ENCODE assay signal across 14 cellular contexts in the genomic region with DNA sequence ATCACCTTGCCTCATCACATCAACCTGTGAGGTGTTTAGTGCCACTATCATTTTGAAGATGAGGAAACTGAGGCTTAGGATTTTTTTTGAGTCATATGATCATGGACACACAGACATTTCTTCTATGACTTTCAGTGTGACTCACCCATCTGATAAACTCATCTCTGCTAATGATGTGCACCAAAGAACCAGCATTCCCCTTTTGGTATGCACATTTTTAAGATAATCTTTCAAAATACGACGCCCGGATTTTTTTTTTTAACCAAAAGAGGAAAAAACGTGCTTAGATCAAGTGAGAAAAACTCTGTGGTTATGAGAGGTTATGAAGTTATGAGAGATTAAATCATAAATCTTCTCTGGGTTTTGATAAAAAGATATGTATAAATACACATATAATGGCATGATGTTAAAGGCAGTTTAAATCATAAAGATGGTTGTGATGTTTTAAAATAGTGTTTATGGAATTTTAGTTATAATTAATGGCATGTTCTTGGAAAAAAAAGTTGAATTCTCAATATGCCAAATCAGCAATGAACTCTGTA.
A peak's percentile ranks its signal among the peaks of the same experiment; 100 is the strongest.
DNase-seq lines count a peak whose midpoint lies in the region; ATAC-seq and TF ChIP-seq lines count a peak whose summit lies in the region.
"Had no signal": no experiment of that assay in that cellular context is flagged by ENCODE, and none has a peak within 500 bp of the region (broad histone marks: within the 10 kb centered on the region; RNA-seq: fewer than 3 reads in every experiment).

No MANE protein-coding gene starts in this region.

- ATAC-seq in SK-N-SH treated with all-trans-retinoic acid at 6 μM for 48 hours (peak; percentile 78), HG03175 (IDR thresholded peaks at IDR 0.05; ENCODE audit: unreplicated experiment) (no peak)

- DNase-seq in EL (peak; percentile 2), amniotic epithelial cell (ENCODE audit: low read depth) (peak; percentile 46), Kasumi-1 (lab: John Stamatoyannopoulos, UW) (no peak), NCI-H524 treated with DMSO at 0.1 percent for 48 hours (lab: John Stamatoyannopoulos, UW) (no peak)
- DNase-seq: BE2C; CD4-positive, alpha-beta T cell; CD8-positive, alpha-beta memory T cell; DMS 273 treated with DMSO at 0.1 percent for 48 hours; DMS79; GF-D8; GOT3; HFFc6 had no signal

TF ChIP-seq in SK-N-SH treated with all-trans-retinoic acid at 6 μM for 48 hours, 23 proteins besides CTCF, POLR2A, EP300 and RAD21:
- TF ChIP-seq BACH2 (CRISPR knock-in tag; IDR thresholded peaks at IDR 0.05; ENCODE audit: borderline replicate concordance) (no peak), ISL1 (CRISPR knock-in tag; IDR thresholded peaks at IDR 0.05) (peak; percentile 70; the same call in 1 of the 2 replicates), ZNF8 (CRISPR knock-in tag; IDR thresholded peaks at IDR 0.05) (no peak), TOX (CRISPR knock-in tag; IDR thresholded peaks at IDR 0.05; ENCODE audit: borderline replicate concordance) (0 out of 2 replicates have a peak, but pooled peaks have one; percentile 51)
- TF ChIP-seq, protein P1, sequence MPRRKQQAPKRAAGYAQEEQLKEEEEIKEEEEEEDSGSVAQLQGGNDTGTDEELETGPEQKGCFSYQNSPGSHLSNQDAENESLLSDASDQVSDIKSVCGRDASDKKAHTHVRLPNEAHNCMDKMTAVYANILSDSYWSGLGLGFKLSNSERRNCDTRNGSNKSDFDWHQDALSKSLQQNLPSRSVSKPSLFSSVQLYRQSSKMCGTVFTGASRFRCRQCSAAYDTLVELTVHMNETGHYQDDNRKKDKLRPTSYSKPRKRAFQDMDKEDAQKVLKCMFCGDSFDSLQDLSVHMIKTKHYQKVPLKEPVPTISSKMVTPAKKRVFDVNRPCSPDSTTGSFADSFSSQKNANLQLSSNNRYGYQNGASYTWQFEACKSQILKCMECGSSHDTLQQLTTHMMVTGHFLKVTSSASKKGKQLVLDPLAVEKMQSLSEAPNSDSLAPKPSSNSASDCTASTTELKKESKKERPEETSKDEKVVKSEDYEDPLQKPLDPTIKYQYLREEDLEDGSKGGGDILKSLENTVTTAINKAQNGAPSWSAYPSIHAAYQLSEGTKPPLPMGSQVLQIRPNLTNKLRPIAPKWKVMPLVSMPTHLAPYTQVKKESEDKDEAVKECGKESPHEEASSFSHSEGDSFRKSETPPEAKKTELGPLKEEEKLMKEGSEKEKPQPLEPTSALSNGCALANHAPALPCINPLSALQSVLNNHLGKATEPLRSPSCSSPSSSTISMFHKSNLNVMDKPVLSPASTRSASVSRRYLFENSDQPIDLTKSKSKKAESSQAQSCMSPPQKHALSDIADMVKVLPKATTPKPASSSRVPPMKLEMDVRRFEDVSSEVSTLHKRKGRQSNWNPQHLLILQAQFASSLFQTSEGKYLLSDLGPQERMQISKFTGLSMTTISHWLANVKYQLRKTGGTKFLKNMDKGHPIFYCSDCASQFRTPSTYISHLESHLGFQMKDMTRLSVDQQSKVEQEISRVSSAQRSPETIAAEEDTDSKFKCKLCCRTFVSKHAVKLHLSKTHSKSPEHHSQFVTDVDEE (CRISPR knock-in tag; IDR thresholded peaks at IDR 0.05) = no peak

Comparison
In these comparisons a context has a peak if more than half of its experiments do, and no peak if none do; other contexts are left out.
1. DNase-seq: peak in EL (single experiment) and amniotic epithelial cell (single experiment); none in Kasumi-1 (0 of 2) and NCI-H524 treated with DMSO at 0.1 percent for 48 hours (single experiment).